2 cellular contexts compared by ENCODE assay signal in genomic region chr6:18208778-18209177, GRCh38.
TF ChIP-seq lines count a peak whose summit lies in the region.

No MANE protein-coding gene starts in this region.

TF ChIP-seq in HEK293, 187 proteins besides CTCF, POLR2A, EP300 and RAD21:
- peak; percentile 87 for TF ChIP-seq ZNF239 (tag by site-specific recombination; IDR thresholded peaks at IDR 0.05)

TF ChIP-seq in K562, 482 proteins besides CTCF, POLR2A, EP300 and RAD21:
- TF ChIP-seq ZNF239 (CRISPR knock-in tag; IDR thresholded peaks at IDR 0.05), result peak; percentile 89
